ENCODE assay signal across 14 cellular contexts in the genomic region with DNA sequence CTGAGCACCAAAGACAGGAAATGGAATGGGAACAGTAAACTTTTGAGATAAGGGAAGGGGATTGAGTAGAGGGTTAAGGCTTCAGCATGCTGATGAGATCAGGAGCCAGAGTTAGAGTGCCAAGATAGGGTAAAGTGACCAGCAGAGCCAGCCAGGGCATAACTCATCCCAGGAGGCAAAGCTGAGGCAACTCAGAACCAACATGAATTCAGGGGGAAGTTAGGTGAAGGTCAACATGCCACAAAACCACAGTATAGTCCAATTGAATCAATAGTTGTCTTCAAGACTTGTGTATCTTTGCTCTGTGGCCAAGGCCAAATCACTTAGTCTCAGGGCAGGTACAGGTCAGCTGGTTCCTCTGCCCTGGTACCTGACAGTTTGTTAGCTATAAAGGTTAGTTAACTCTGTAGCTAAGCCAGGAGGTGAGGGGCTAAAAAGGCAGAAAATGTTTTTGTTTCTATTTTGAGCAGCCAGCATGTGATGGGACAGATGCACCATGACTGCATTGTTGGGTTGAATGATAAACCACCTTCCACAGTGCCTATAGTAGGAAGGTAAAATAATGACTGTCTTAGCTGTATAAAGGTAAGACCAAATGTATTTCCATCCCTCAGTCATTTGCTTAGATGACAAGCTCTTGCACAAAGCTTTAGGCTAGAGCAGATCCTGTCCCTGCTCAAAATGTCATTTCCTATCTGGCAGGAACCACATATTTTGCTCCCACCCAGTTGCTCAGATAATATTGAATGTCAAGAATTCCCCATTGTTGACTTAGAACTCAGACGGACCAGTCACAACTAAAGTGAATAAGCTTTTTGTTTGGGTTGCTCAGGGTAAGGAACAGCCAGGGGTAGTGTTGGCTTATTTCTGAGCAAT. TPM values are rescaled to one million over a fixed set of nuclear protein-coding genes. Genes with fewer than 3 reads are reported as not detected.
DNase-seq lines count a peak whose midpoint lies in the region; ATAC-seq, FAIRE-seq and TF ChIP-seq lines count a peak whose summit lies in the region.
"Had no signal": no experiment of that assay in that cellular context is flagged by ENCODE, and none has a peak within 500 bp of the region (broad histone marks: within the 10 kb centered on the region; RNA-seq: fewer than 3 reads in every experiment).

No MANE protein-coding gene starts in this region.

- H3K27ac ChIP-seq in endothelial cell of umbilical vein (ENCODE audit: insufficient read depth, low read depth, low read length) = no peak overlapping the region
- H3K27ac ChIP-seq: BLaER1, PC-9 had no signal

- BruUV-seq in endothelial cell of umbilical vein (replicated peaks; lab: Mats Ljungman, UMichigan) = no TSS peak

- no peak for TF ChIP-seq POLR2A in endothelial cell of umbilical vein (IDR thresholded peaks at IDR 0.05; ENCODE audit: low read depth, low read length)

- no peak overlapping the region for H3K4me3 ChIP-seq in endothelial cell of umbilical vein (replicated peaks in 1 of 3; ENCODE audit: insufficient read depth in 1 of 3, low read depth in 1 of 3, low read length in 3 of 3)
- H3K4me3 ChIP-seq: BLaER1, PC-9 had no signal

- peaks cover 25% of the 10 kb centered on the region for H3K36me3 Mint-ChIP-seq in activated CD8-positive, alpha-beta T cell treated with anti-CD3 and anti-CD28 coated beads, Interleukin-2, amount 10 ng/mL, durations not matched to agents 7 days and 5 days (ENCODE audit: low read depth)

- H3K79me2 ChIP-seq in endothelial cell of umbilical vein (ENCODE audit: control insufficient read depth, insufficient read depth, low read length) = peaks cover 6% of the 10 kb centered on the region

- peaks cover 3% of the 10 kb centered on the region for H4K20me1 ChIP-seq in endothelial cell of umbilical vein (replicated peaks; ENCODE audit: control insufficient read depth, extremely low read depth, insufficient read depth, low read length)

- H3K9me3 Mint-ChIP-seq in activated CD8-positive, alpha-beta T cell treated with anti-CD3 and anti-CD28 coated beads, Interleukin-2, amount 10 ng/mL, durations not matched to agents 7 days and 5 days (ENCODE audit: insufficient read depth) = no peaks in the 10 kb centered on the region
- H3K9me3 Mint-ChIP-seq: neural crest cell had no signal

- CTCF ChIA-PET in activated CD8-positive, alpha-beta T cell treated with anti-CD3 and anti-CD28 coated beads, Interleukin-2, amount 10 ng/mL, durations not matched to agents 7 days and 5 days (lab: Charles Lee) = no interaction called here
- CTCF ChIA-PET in endothelial cell of umbilical vein (lab: Charles Lee) = interaction anchor here (0.6 to 1.4 kb wide), 2 partner anchors 56 to 1390 kb away, joined by 3 read pairs; no protein-coding TSS in a partner anchor

- intact Hi-C loops in endothelial cell of umbilical vein (cut with micrococcal nuclease) (loop anchor here (5.0 kb wide), 2 partner anchors 113 to 198 kb away; no protein-coding TSS in a partner anchor), sciatic nerve (cut with DNase I) (no loop called here)

- FAIRE-seq in endothelial cell of umbilical vein (lab: Jason Lieb, UNC) = peak; percentile 89

- peak; percentile 28 for DNase-seq in EL
- DNase-seq in activated CD8-positive, alpha-beta T cell treated with anti-CD3 and anti-CD28 coated beads, Interleukin-2, amount 10 ng/mL, durations not matched to agents 7 days and 5 days = no peak
- DNase-seq in endothelial cell of umbilical vein (ENCODE audit: low read depth, low spot score) = peak; percentile 70
- peak; percentile 33 for DNase-seq in midbrain (lab: John Stamatoyannopoulos, UW)
- no peak for DNase-seq in inferior parietal cortex (ENCODE audit: extremely low spot score)
- DNase-seq in sciatic nerve (ENCODE audit: low spot score) = no peak
- DNase-seq in middle frontal gyrus (ENCODE audit: extremely low spot score, low spot score) = no peak
- DNase-seq in germinal center (ENCODE audit: low spot score) = no peak
- DNase-seq: NCI-H2227 treated with DMSO at 0.1 percent for 48 hours; PC-9; stimulated activated CD8-positive, alpha-beta memory T cell treated with anti-CD3 and anti-CD28 coated beads, Interleukin-4, amount 100 ng/mL, for 48 hours; T-helper 9 cell had no signal

- no peak for ATAC-seq in activated CD8-positive, alpha-beta T cell treated with anti-CD3 and anti-CD28 coated beads, Interleukin-2, amount 10 ng/mL, durations not matched to agents 7 days and 5 days
- no peak for ATAC-seq in sciatic nerve

- H3K4me1 Mint-ChIP-seq in activated CD8-positive, alpha-beta T cell treated with anti-CD3 and anti-CD28 coated beads, Interleukin-2, amount 10 ng/mL, durations not matched to agents 7 days and 5 days (ENCODE audit: low read depth) = peaks cover 10% of the 10 kb centered on the region

- H3K9ac ChIP-seq in endothelial cell of umbilical vein (replicated peaks; ENCODE audit: extremely low read depth, insufficient read depth, low read length) = no peak overlapping the region
- H3K9ac ChIP-seq: BLaER1 had no signal

- H3K27ac Mint-ChIP-seq in activated CD8-positive, alpha-beta T cell treated with anti-CD3 and anti-CD28 coated beads, Interleukin-2, amount 10 ng/mL, durations not matched to agents 7 days and 5 days = peak overlapping the region; percentile 31

- no peak overlapping the region for H3K4me2 ChIP-seq in endothelial cell of umbilical vein (ENCODE audit: insufficient read depth, low read length)
- H3K4me2 ChIP-seq: BLaER1, PC-9 had no signal

- H2AFZ ChIP-seq in endothelial cell of umbilical vein (ENCODE audit: low read depth, low read length) = no peak overlapping the region
- H2AFZ ChIP-seq: PC-9 had no signal

- H3K9me1 ChIP-seq in endothelial cell of umbilical vein (replicated peaks; ENCODE audit: control insufficient read depth, extremely low read depth, insufficient read depth, low read length) = no peaks in the 10 kb centered on the region

- no peaks in the 10 kb centered on the region for H3K9me3 ChIP-seq in endothelial cell of umbilical vein (replicated peaks; ENCODE audit: control insufficient read depth, insufficient read depth, low read length)
- H3K9me3 ChIP-seq: BLaER1 had no signal

- POLR2A ChIA-PET in activated CD8-positive, alpha-beta T cell treated with anti-CD3 and anti-CD28 coated beads, Interleukin-2, amount 10 ng/mL, durations not matched to agents 7 days and 5 days (lab: Charles Lee) = interaction anchor here (0.6 to 1.2 kb wide), 3 partner anchors 64 to 303 kb away, joined by 3 to 4 read pairs (median 3); no protein-coding TSS in a partner anchor
- POLR2A ChIA-PET in endothelial cell of umbilical vein (lab: Charles Lee) = no interaction called here

- H3K4me1 ChIP-seq in endothelial cell of umbilical vein (ENCODE audit: control insufficient read depth, extremely low read depth, insufficient read depth, low read length) = peaks cover 22% of the 10 kb centered on the region
- H3K4me1 ChIP-seq: BLaER1 had no signal

- H3K27me3 Mint-ChIP-seq in activated CD8-positive, alpha-beta T cell treated with anti-CD3 and anti-CD28 coated beads, Interleukin-2, amount 10 ng/mL, durations not matched to agents 7 days and 5 days (ENCODE audit: low read depth) = no peaks in the 10 kb centered on the region

- H3K4me3 Mint-ChIP-seq in activated CD8-positive, alpha-beta T cell treated with anti-CD3 and anti-CD28 coated beads, Interleukin-2, amount 10 ng/mL, durations not matched to agents 7 days and 5 days = no peak overlapping the region
- H3K4me3 Mint-ChIP-seq: neural crest cell had no signal

- no peak for TF ChIP-seq CTCF in endothelial cell of umbilical vein (IDR thresholded peaks at IDR 0.05; ENCODE audit: extremely low read depth in 1 of 2, insufficient read depth in 1 of 2, low read depth in 1 of 2, low read length in 2 of 2)

- H3K27me3 ChIP-seq in endothelial cell of umbilical vein (ENCODE audit: control insufficient read depth in 2 of 2, insufficient read depth in 2 of 2, low read length in 2 of 2) = no peaks in the 10 kb centered on the region
- H3K27me3 ChIP-seq: BLaER1 had no signal

- dilution Hi-C loops in endothelial cell of umbilical vein (cut with MboI; ENCODE audit: extremely low pct_ligation_motif_present, low sequenced_read_pairs) = no loop called here

- peaks cover 0 to 12% of the 10 kb centered on the region in 2 experiments for H3K36me3 ChIP-seq in endothelial cell of umbilical vein (ENCODE audit: control insufficient read depth in 2 of 2, extremely low read depth in 1 of 2, insufficient read depth in 2 of 2, low read length in 2 of 2)

TF ChIP-seq in endothelial cell of umbilical vein, 7 proteins besides CTCF, POLR2A, EP300 and RAD21:
- no peak for TF ChIP-seq EZH2 (IDR thresholded peaks at IDR 0.05; ENCODE audit: borderline replicate concordance, low read depth, low read length, severe bottlenecking)
- TF ChIP-seq FOS (IDR thresholded peaks at IDR 0.05; ENCODE audit: borderline replicate concordance, insufficient read depth, low read length) = no peak
- TF ChIP-seq POLR2AphosphoS5 (IDR thresholded peaks at IDR 0.05; ENCODE audit: insufficient read depth, low read depth, low read length) = no peak
- TF ChIP-seq JUN (IDR thresholded peaks at IDR 0.05; ENCODE audit: borderline replicate concordance, insufficient read depth, insufficient read length, low read depth) = no peak
- no peak for TF ChIP-seq GATA2 (IDR thresholded peaks at IDR 0.05; ENCODE audit: insufficient read depth, insufficient read length, low read depth, low read length)
- TF ChIP-seq MAX (IDR thresholded peaks at IDR 0.05; ENCODE audit: insufficient read depth, insufficient read length) = no peak
- no peak for TF ChIP-seq MYC (IDR thresholded peaks at IDR 0.05; ENCODE audit: low read depth, low read length)

RNA-seq across cellular contexts. Expression of gene RNF8, which starts 15.8 kb away (rescaled TPM):
- 10 to 100 TPM; 23.2 to 23.7 TPM for total RNA-seq in activated CD8-positive, alpha-beta T cell treated with anti-CD3 and anti-CD28 coated beads, Interleukin-2, amount 10 ng/mL, durations not matched to agents 7 days and 5 days
- 26.2 and 27.3 TPM in 2 replicates for total RNA-seq in endothelial cell of umbilical vein
- polyA plus RNA-seq in endothelial cell of umbilical vein = 11.3 and 16.6 TPM in 2 replicates
- polyA plus RNA-seq in endothelial cell of umbilical vein (2011; cell fraction: cytosol; rRNA removed) = 21.8 and 24.0 TPM in 2 replicates
- 25.4 and 33.0 TPM in 2 replicates for polyA plus RNA-seq in endothelial cell of umbilical vein (2011; cell fraction: nucleus; rRNA removed)
- 18.8 and 24.9 TPM in 2 replicates for polyA plus RNA-seq in endothelial cell of umbilical vein (2012)
- 8.8 and 11.0 TPM in 2 replicates for polyA minus RNA-seq in endothelial cell of umbilical vein
- 14.6 TPM for polyA minus RNA-seq in endothelial cell of umbilical vein (2011; cell fraction: cytosol; rRNA and poly(A)+ RNA removed)
- polyA minus RNA-seq in endothelial cell of umbilical vein (2011; cell fraction: nucleus; rRNA and poly(A)+ RNA removed) = 13.6 and 16.3 TPM in 2 replicates
- 15.7 TPM for total RNA-seq in sciatic nerve

Comparison
In these comparisons a context has a peak if more than half of its experiments do, and no peak if none do; other contexts are left out.
1. DNase-seq: peak in EL (single experiment), endothelial cell of umbilical vein (single experiment) and midbrain (single experiment); none in activated CD8-positive, alpha-beta T cell treated with anti-CD3 and anti-CD28 coated beads, Interleukin-2, amount 10 ng/mL, durations not matched to agents 7 days and 5 days (single experiment), inferior parietal cortex (single experiment), sciatic nerve (single experiment), middle frontal gyrus (single experiment) and germinal center (single experiment).